ENCODE assay signal across 10 cellular contexts in the genomic region with DNA sequence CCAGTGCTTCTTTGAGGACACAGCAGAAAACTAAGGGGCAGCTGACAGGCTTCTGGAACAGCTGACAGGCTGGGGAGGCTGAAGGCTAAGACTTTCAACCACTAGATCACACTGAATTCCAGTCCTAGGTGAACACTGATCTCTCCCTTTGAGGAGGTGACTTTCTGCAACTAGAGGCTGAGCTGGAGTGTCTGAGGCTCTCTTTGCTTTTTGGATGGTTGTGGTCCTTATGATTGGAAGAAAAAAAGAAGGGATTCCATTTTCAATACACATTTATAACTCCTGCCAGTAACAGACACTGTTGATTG. TPM values are rescaled to one million over a fixed set of nuclear protein-coding genes. Genes with fewer than 3 reads are reported as not detected.
A peak's percentile ranks its signal among the peaks of the same experiment; 100 is the strongest.
DNase-seq lines count a peak whose midpoint lies in the region; ATAC-seq and TF ChIP-seq lines count a peak whose summit lies in the region.
"Had no signal": no experiment of that assay in that cellular context is flagged by ENCODE, and none has a peak within 500 bp of the region (broad histone marks: within the 10 kb centered on the region; RNA-seq: fewer than 3 reads in every experiment).

No MANE protein-coding gene starts in this region.

- H3K36me3 Mint-ChIP-seq in activated CD4-positive, alpha-beta T cell treated with anti-CD3 and anti-CD28 coated beads, Interleukin-2, amount 10 ng/mL, durations not matched to agents 24 days and 14 days (ENCODE audit: low read depth): no peaks in the 10 kb centered on the region

- H3K9me3 ChIP-seq in body of pancreas (no peaks in the 10 kb centered on the region), lower lobe of right lung (no peaks in the 10 kb centered on the region), thymus (ENCODE audit: control insufficient read depth) (no peaks in the 10 kb centered on the region)

- H3K27me3 Mint-ChIP-seq in activated CD4-positive, alpha-beta T cell treated with anti-CD3 and anti-CD28 coated beads, Interleukin-2, amount 10 ng/mL, durations not matched to agents 24 days and 14 days: no peaks in the 10 kb centered on the region

- H3K4me3 ChIP-seq in body of pancreas: no peak overlapping the region
- peak overlapping the region; percentile 88 for H3K4me3 ChIP-seq in lower lobe of right lung
- H3K4me3 ChIP-seq in thymus (ENCODE audit: low read length): peak overlapping the region; percentile 48

- H3K36me3 ChIP-seq in body of pancreas (replicated peaks in 1 of 2; ENCODE audit: insufficient read depth in 1 of 2, low read depth in 2 of 2) (no peaks in the 10 kb centered on the region), lower lobe of right lung (no peaks in the 10 kb centered on the region), thymus (ENCODE audit: control insufficient read depth, insufficient read depth) (no peaks in the 10 kb centered on the region)

- TF ChIP-seq POLR2A in body of pancreas (IDR thresholded peaks at IDR 0.05): no peak

- H3K4me1 ChIP-seq in body of pancreas (peaks cover 39% of the 10 kb centered on the region), lower lobe of right lung (peaks cover 57% of the 10 kb centered on the region), thymus (ENCODE audit: control insufficient read depth, insufficient read depth, low read length) (peaks cover 17% of the 10 kb centered on the region)

- intact Hi-C loops in activated CD4-positive, alpha-beta T cell treated with anti-CD3 and anti-CD28 coated beads, Interleukin-2, amount 10 ng/mL, durations not matched to agents 24 days and 14 days (cut with micrococcal nuclease): loop anchor here (2.0 to 5.0 kb wide), 8 partner anchors 14 to 351 kb away; a partner anchor contains a TSS
- intact Hi-C loops in body of pancreas (cut with DNase I): loop anchor here (2.0 kb wide), 1 partner anchor 16 kb away; no protein-coding TSS in a partner anchor
- intact Hi-C loops in lower lobe of right lung (cut with DNase I): no loop called here

- no peaks in the 10 kb centered on the region for H3K9me3 Mint-ChIP-seq in activated CD4-positive, alpha-beta T cell treated with anti-CD3 and anti-CD28 coated beads, Interleukin-2, amount 10 ng/mL, durations not matched to agents 24 days and 14 days

- H3K27ac Mint-ChIP-seq in activated CD4-positive, alpha-beta T cell treated with anti-CD3 and anti-CD28 coated beads, Interleukin-2, amount 10 ng/mL, durations not matched to agents 24 days and 14 days: peak overlapping the region; percentile 81

- H3K27me3 ChIP-seq in body of pancreas (no peaks in the 10 kb centered on the region), lower lobe of right lung (ENCODE audit: low read depth) (no peaks in the 10 kb centered on the region), thymus (ENCODE audit: control insufficient read depth, insufficient read depth) (peaks cover 13% of the 10 kb centered on the region)

- TF ChIP-seq CTCF in body of pancreas (IDR thresholded peaks at IDR 0.05) (no peak), lower lobe of right lung (IDR thresholded peaks at IDR 0.05) (no peak)

- no peak for DNase-seq in activated CD4-positive, alpha-beta T cell treated with anti-CD3 and anti-CD28 coated beads, Interleukin-2, amount 10 ng/mL, durations not matched to agents 24 days and 14 days
- no peak for DNase-seq in activated CD4-positive, alpha-beta T cell treated with anti-CD3 and anti-CD28 coated beads, Interleukin-2, amount 50 U/mL, for 1 hour
- DNase-seq in body of pancreas (no peak), lower lobe of right lung (no peak), NCI-H2107 treated with DMSO at 0.1 percent for 48 hours (lab: John Stamatoyannopoulos, UW; ENCODE audit: unreplicated experiment) (no peak), NCI-H510A treated with DMSO at 0.1 percent for 48 hours (lab: John Stamatoyannopoulos, UW) (no peak)
- DNase-seq: activated gamma-delta T cell treated with Interleukin-2 at 50 U/mL for 16 hours, NCI-H2171 had no signal

- H3K27ac ChIP-seq in body of pancreas (peak overlapping the region; percentile 80 to 96 (median 88)), lower lobe of right lung (peak overlapping the region; percentile 97), thymus (ENCODE audit: low read depth) (peak overlapping the region; percentile 90)

- peak overlapping the region; percentile 86 for H3K4me3 Mint-ChIP-seq in activated CD4-positive, alpha-beta T cell treated with anti-CD3 and anti-CD28 coated beads, Interleukin-2, amount 10 ng/mL, durations not matched to agents 24 days and 14 days

- ATAC-seq in body of pancreas (peak; percentile 0), lower lobe of right lung (peak in 1 of 2 donors; percentile 1), HG02981 (IDR thresholded peaks at IDR 0.05; ENCODE audit: unreplicated experiment) (no peak)

- peaks cover 67% of the 10 kb centered on the region for H3K4me1 Mint-ChIP-seq in activated CD4-positive, alpha-beta T cell treated with anti-CD3 and anti-CD28 coated beads, Interleukin-2, amount 10 ng/mL, durations not matched to agents 24 days and 14 days

RNA-seq across cellular contexts. Expression of a gene that starts 1.4 kb away (rescaled TPM):
- 3.0 and 3.3 TPM in 2 replicates for total RNA-seq in activated CD4-positive, alpha-beta T cell treated with anti-CD3 and anti-CD28 coated beads, Interleukin-2, amount 10 ng/mL, durations not matched to agents 24 days and 14 days
- total RNA-seq in body of pancreas (10 to 100 TPM in 1 of 2 donors, 1 to 10 TPM in 1; 5.9 to 13.5 TPM), lower lobe of right lung (48.5 TPM)
- 10.3 TPM for polyA plus RNA-seq in thymus

Comparison
In these comparisons a context has a peak if more than half of its experiments do, and no peak if none do; other contexts are left out.
1. H3K4me3 ChIP-seq: peak in lower lobe of right lung (single experiment) and thymus (single experiment); none in body of pancreas (0 of 2).
2. Peak in every context shown above with its lines, with median percentiles within 50 percentile points of each other: H3K27ac ChIP-seq.